In the genomic region with DNA sequence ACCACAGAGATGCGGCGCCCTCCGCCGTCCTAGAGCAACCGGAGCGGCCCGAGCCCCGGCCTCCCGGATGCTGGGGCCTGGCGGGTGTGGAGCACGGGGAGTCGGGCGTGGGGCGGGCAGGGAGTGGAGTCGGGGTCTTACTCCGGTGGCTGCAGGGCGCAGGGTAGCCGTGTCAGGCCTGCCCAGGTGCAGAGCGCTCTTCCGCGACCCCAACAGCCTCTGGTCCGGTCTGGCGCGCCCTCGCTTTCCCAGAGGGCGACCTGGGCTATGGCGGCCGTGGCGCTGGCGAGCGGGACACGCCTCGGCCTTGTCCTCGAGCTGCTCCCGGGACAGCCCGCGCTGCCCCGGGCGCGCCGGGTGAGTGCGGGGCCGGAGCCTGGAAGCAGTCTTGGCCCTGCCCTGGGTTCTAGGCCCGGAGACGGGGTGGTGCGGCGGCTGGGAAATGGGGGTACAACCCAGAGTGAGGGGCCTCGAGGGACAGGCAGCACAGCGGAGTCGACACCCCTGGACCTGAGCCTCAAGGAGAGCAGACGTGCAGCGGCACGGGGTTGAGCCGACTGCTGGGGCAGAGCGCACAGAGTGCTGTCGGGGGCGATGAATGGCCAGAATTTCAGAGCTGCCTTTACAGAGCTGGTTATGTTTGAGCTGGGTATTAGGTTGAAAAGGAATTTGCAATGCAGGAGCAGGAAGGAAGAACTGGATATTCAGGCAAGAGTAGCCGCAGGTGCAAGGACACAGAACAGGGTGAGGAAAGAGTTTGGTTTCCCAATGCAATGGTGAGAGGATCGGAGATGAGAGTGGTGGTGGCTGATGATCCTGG, we compare ENCODE assay signal across 8 cellular contexts. TPM values are rescaled to one million over a fixed set of nuclear protein-coding genes. Genes with fewer than 3 reads are reported as not detected.
DNase-seq lines count a peak whose midpoint lies in the region; ATAC-seq and TF ChIP-seq lines count a peak whose summit lies in the region.

TSS of gene ZNF662 (plus strand) at position 58 of the 820 bp plus-strand sequence. CDS start 1,973 bp downstream, outside the sequence.

- intact Hi-C loops in PC-9 (cut with micrococcal nuclease; ENCODE audit: unreplicated experiment), result no loop called here
- intact Hi-C loops in lower lobe of right lung (cut with DNase I), result no loop called here

- ATAC-seq in lower lobe of right lung (peak; percentile 92 to 95), GM21723 (IDR thresholded peaks at IDR 0.05; ENCODE audit: unreplicated experiment) (no peak), GM19395 (IDR thresholded peaks at IDR 0.05; ENCODE audit: unreplicated experiment) (no peak), GM21390 (IDR thresholded peaks at IDR 0.05; ENCODE audit: unreplicated experiment) (no peak)

- H3K79me2 ChIP-seq in PC-9 (ENCODE audit: low read depth), result no peaks in the 10 kb centered on the region

- H3K4me2 ChIP-seq in PC-9, result peak within 1 kb of the TSS; percentile 60

- H3K36me3 ChIP-seq in PC-9 (ENCODE audit: low read depth), result no peaks in the 10 kb centered on the region
- H3K36me3 ChIP-seq in lower lobe of right lung, result peaks cover 6% of the 10 kb centered on the region
- peaks cover 17 to 21% of the 10 kb centered on the region in 2 donors for H3K36me3 ChIP-seq in stomach smooth muscle (ENCODE audit: control insufficient read depth in 2 of 2, insufficient read depth in 2 of 2, low read length in 2 of 2)

- H2AFZ ChIP-seq in PC-9, result no peak within 1 kb of the TSS; the same call in 1 of the 2 replicates

- H3F3A ChIP-seq in PC-9 (ENCODE audit: insufficient read depth, low read depth), result peaks cover 7% of the 10 kb centered on the region; the same call in 1 of the 2 replicates

- no peaks in the 10 kb centered on the region for H4K20me1 ChIP-seq in PC-9 (ENCODE audit: insufficient read depth)

- POLR2A ChIA-PET in PC-9 (lab: Charles Lee; ENCODE audit: unreplicated experiment), result no interaction called here

- DNase-seq in AG09309 (ENCODE audit: low read depth) (no peak), PC-9 (peak; percentile 43 to 53), caudate nucleus (lab: John Stamatoyannopoulos, UW) (peak in 42 of 61 donors; percentile 1 to 73 (median 28)), lower lobe of right lung (peak; percentile 57)

- no peaks in the 10 kb centered on the region for H3K27me3 ChIP-seq in PC-9 (ENCODE audit: insufficient read depth, low read depth)
- H3K27me3 ChIP-seq in lower lobe of right lung (ENCODE audit: low read depth), result no peaks in the 10 kb centered on the region
- no peaks in the 10 kb centered on the region for H3K27me3 ChIP-seq in stomach smooth muscle (ENCODE audit: control insufficient read depth in 1 of 2, insufficient read depth in 2 of 2, low read length in 2 of 2)

- peak within 1 kb of the TSS; percentile 85 to 89 for H3K9ac ChIP-seq in stomach smooth muscle (ENCODE audit: low read length in 2 of 2)

- BruUV-seq in PC-9 (replicated peaks; lab: Mats Ljungman, UMichigan), result TSS peak; percentile 28

- no peak for TF ChIP-seq CTCF in AG09309 (IDR thresholded peaks at IDR 0.05; ENCODE audit: control insufficient read depth, insufficient read depth, low read depth, low read length, missing control alignments)
- TF ChIP-seq CTCF in PC-9 (conservative IDR thresholded peaks at IDR 0.05), result no peak
- no peak for TF ChIP-seq CTCF in lower lobe of right lung (IDR thresholded peaks at IDR 0.05)

- H3K27ac ChIP-seq in PC-9, result no peak within 1 kb of the TSS
- H3K27ac ChIP-seq in caudate nucleus (ENCODE audit: low read depth, low read length), result no peak within 1 kb of the TSS
- peak within 1 kb of the TSS; percentile 72 for H3K27ac ChIP-seq in lower lobe of right lung
- peak within 1 kb of the TSS; percentile 60 for H3K27ac ChIP-seq in stomach smooth muscle (ENCODE audit: low read length)

- H3K9me3 ChIP-seq in PC-9 (ENCODE audit: insufficient read depth, low read depth), result no peaks in the 10 kb centered on the region; the same call in 1 of the 2 replicates
- peaks cover 6% of the 10 kb centered on the region for H3K9me3 ChIP-seq in lower lobe of right lung
- peaks cover 0 to 4% of the 10 kb centered on the region in 2 donors for H3K9me3 ChIP-seq in stomach smooth muscle (ENCODE audit: control insufficient read depth in 2 of 2, low read length in 2 of 2)

- H3K4me3 ChIP-seq in AG09309 (ENCODE audit: control insufficient read depth, low read depth, low read length), result peak within 1 kb of the TSS; percentile 53
- peak within 1 kb of the TSS; percentile 48; the same call in 1 of the 2 replicates for H3K4me3 ChIP-seq in PC-9
- peak within 1 kb of the TSS; percentile 66 for H3K4me3 ChIP-seq in lower lobe of right lung
- peak within 1 kb of the TSS; percentile 75 to 86 for H3K4me3 ChIP-seq in stomach smooth muscle (ENCODE audit: low read length in 2 of 2)

- H3K4me1 ChIP-seq in PC-9 (replicated peaks; ENCODE audit: insufficient read depth) (peaks cover 13% of the 10 kb centered on the region), lower lobe of right lung (peaks cover 16% of the 10 kb centered on the region), stomach smooth muscle (ENCODE audit: control insufficient read depth, insufficient read depth, low read length) (peaks cover 19% of the 10 kb centered on the region)

- no peaks in the 10 kb centered on the region for H3K9me2 ChIP-seq in PC-9 (ENCODE audit: insufficient read depth)

- CTCF ChIA-PET in PC-9 (lab: Charles Lee), result no interaction called here

RNA-seq across cellular contexts. Expression of gene ZNF662, which starts in this region (rescaled TPM):
- total RNA-seq in PC-9 (2021) (7.5 and 9.2 TPM in 2 replicates), lower lobe of right lung (7.3 TPM)

Comparison
In these comparisons a context has a peak if more than half of its experiments do, and no peak if none do; other contexts are left out.
1. H3K27ac ChIP-seq: peak in lower lobe of right lung (single experiment) and stomach smooth muscle (single experiment); none in PC-9 (single experiment) and caudate nucleus (single experiment).
2. ATAC-seq: peak in lower lobe of right lung (2 of 2); none in GM21723 (single experiment), GM19395 (single experiment) and GM21390 (single experiment).
3. Peak in every context shown above with its lines, with median percentiles within 50 percentile points of each other: H3K4me3 ChIP-seq.